In genomic region chr11:7060828-7061227, GRCh38 we compare ENCODE assay signal across 20 cellular contexts. TPM values are rescaled to one million over a fixed set of nuclear protein-coding genes. Genes with fewer than 3 reads are reported as not detected.
DNase-seq lines count a peak whose midpoint lies in the region; ATAC-seq, FAIRE-seq and TF ChIP-seq lines count a peak whose summit lies in the region.
"Had no signal": no experiment of that assay in that cellular context is flagged by ENCODE, and none has a peak within 500 bp of the region (broad histone marks: within the 10 kb centered on the region; RNA-seq: fewer than 3 reads in every experiment).

No MANE protein-coding gene starts in this region.

- no peak overlapping the region for H3K27ac ChIP-seq in right atrium auricular region
- H3K27ac ChIP-seq in HepG2 (ENCODE audit: extremely low read length, insufficient read depth, low read length) = no peak overlapping the region
- H3K27ac ChIP-seq: A549, RWPE1, testis had no signal

- no peaks in the 10 kb centered on the region for H3K9me3 ChIP-seq in right atrium auricular region
- no peaks in the 10 kb centered on the region for H3K9me3 ChIP-seq in HepG2 (ENCODE audit: low read length)
- H3K9me3 ChIP-seq: A549, testis had no signal

- TF ChIP-seq CTCF in right atrium auricular region (IDR thresholded peaks at IDR 0.05) = no peak
- no peak for TF ChIP-seq CTCF in HepG2 (CRISPR knock-in tag; IDR thresholded peaks at IDR 0.05)

- BruUV-seq in HepG2 (replicated peaks; lab: Mats Ljungman, UMichigan) = no TSS peak

- TF ChIP-seq RAD21 in HepG2 (CRISPR knock-in tag; IDR thresholded peaks at IDR 0.05) = no peak

- H3K36me3 ChIP-seq in right atrium auricular region = no peaks in the 10 kb centered on the region
- H3K36me3 ChIP-seq in HepG2 (replicated peaks in 1 of 2; ENCODE audit: control insufficient read depth in 1 of 2, insufficient read depth in 2 of 2, low read length in 2 of 2) = no peaks in the 10 kb centered on the region

- H3K9ac ChIP-seq in HepG2 (ENCODE audit: insufficient read depth, low read depth, low read length) = no peak overlapping the region

- CTCF ChIA-PET in HepG2 (lab: Yijun Ruan, JAX; ENCODE audit: low intra/inter-chr PET ratio, low total read pairs) = no interaction called here

- no peaks in the 10 kb centered on the region for H3K27me3 ChIP-seq in right atrium auricular region
- 0 out of 5 replicates have a peak, but pooled peaks cover 0 to 6% of the 10 kb centered on the region in 2 experiments for H3K27me3 ChIP-seq in HepG2 (ENCODE audit: control insufficient read depth in 1 of 2, insufficient read depth in 2 of 2, low read length in 2 of 2)
- H3K27me3 ChIP-seq: testis had no signal

- peak; percentile 37 for ATAC-seq in left ventricle myocardium superior
- ATAC-seq in HG03095 (IDR thresholded peaks at IDR 0.05; ENCODE audit: unreplicated experiment) = no peak
- ATAC-seq in HepG2 = no peak
- ATAC-seq: A549, left colon, T-helper 17 cell had no signal

- intact Hi-C loops in left ventricle myocardium superior (cut with micrococcal nuclease) (no loop called here), HepG2 (cut with micrococcal nuclease; ENCODE audit: unreplicated experiment) (no loop called here)

- TF ChIP-seq POLR2A in HepG2 (IDR thresholded peaks at IDR 0.05; ENCODE audit: insufficient read depth in 1 of 2, low read depth in 2 of 2, low read length in 2 of 2) = no peak

- H3K4me2 ChIP-seq in HepG2 (ENCODE audit: low read depth, low read length) = no peak overlapping the region
- H3K4me2 ChIP-seq: A549 had no signal

- no peaks in the 10 kb centered on the region for H4K20me1 ChIP-seq in HepG2 (ENCODE audit: insufficient read depth, low read length)

- FAIRE-seq in HepG2 (lab: Jason Lieb, UNC) = no peak
- FAIRE-seq: A549, endometrium had no signal

- no peak for DNase-seq in left ventricle myocardium superior
- DNase-seq in right atrium auricular region (ENCODE audit: low spot score) = no peak
- peak; percentile 38 for DNase-seq in astrocyte of the hippocampus (ENCODE audit: low read depth, low spot score)
- peak; percentile 35 for DNase-seq in hepatic stellate cell (ENCODE audit: low spot score)
- DNase-seq in stimulated activated naive CD4-positive, alpha-beta T cell treated with Interleukin-2 at 50 U/mL for 16 hours (lab: John Stamatoyannopoulos, UW) = no peak
- no peak for DNase-seq in SK-N-DZ (ENCODE audit: low spot score)
- DNase-seq in HepG2 (ENCODE audit: low spot score) = no peak
- DNase-seq: activated CD4-positive, CD25-positive, alpha-beta regulatory T cell treated with anti-CD3 and anti-CD28 coated beads, Interleukin-2, amount 50 U/mL, for 72 hours; activated naive CD4-positive, alpha-beta T cell; COR-L47; left colon; MV-4-11; NCI-H2107; posterior cingulate gyrus; T-helper 17 cell; testis had no signal

- POLR2A ChIA-PET in HepG2 (lab: Yijun Ruan, JAX) = no interaction called here

- 0% methylated on average over 2 of the region's 2 CpGs for WGBS in HepG2 (ENCODE audit: low lambda C conversion rate)

- H3K4me3 ChIP-seq in right atrium auricular region (no peak overlapping the region), HepG2 (replicated peaks in 1 of 3; ENCODE audit: insufficient read depth in 1 of 3, low read depth in 2 of 3, low read length in 3 of 3) (no peak overlapping the region)
- H3K4me3 ChIP-seq: A549, testis had no signal

- in situ Hi-C loops in HepG2 (cut with HindIII; ENCODE audit: extremely low pct_ligation_motif_present, low pct_unique_long_range_greater_than_20kb) = no loop called here

- no peak overlapping the region for H2AFZ ChIP-seq in HepG2 (ENCODE audit: low read length)

- H3K79me2 ChIP-seq in HepG2 (ENCODE audit: insufficient read depth, low read length) = no peaks in the 10 kb centered on the region

- H3K4me1 ChIP-seq in right atrium auricular region (peaks cover 0 to 7% of the 10 kb centered on the region in 2 donors), HepG2 (ENCODE audit: insufficient read depth, low read length) (no peaks in the 10 kb centered on the region)
- H3K4me1 ChIP-seq: A549, testis had no signal

- TF ChIP-seq EP300 in HepG2 (IDR thresholded peaks at IDR 0.05; ENCODE audit: low read depth in 2 of 2, low read length in 2 of 2) (no peak), HepG2 (CRISPR knock-in tag; IDR thresholded peaks at IDR 0.05; ENCODE audit: borderline replicate concordance) (no peak)

RNA-seq across cellular contexts. Expression of gene RBMXL2, which starts 28.0 kb away (rescaled TPM):
- not detected for total RNA-seq in left ventricle myocardium superior
- not detected for total RNA-seq in right atrium auricular region
- not detected in 2 replicates for polyA plus RNA-seq in SK-N-DZ (2014; cell fraction: cytosol; rRNA removed)
- polyA plus RNA-seq in SK-N-DZ (2014; cell fraction: nucleus; rRNA removed) = not detected in 2 replicates
- total RNA-seq in HepG2 (2016; rRNA removed; fragmentation: Illumina TruSeq; extraction: Trizol) = not detected in 2 replicates
- not detected in 2 replicates for total RNA-seq in HepG2 (2016; cell fraction: cytosol; rRNA removed; fragmentation: Illumina TruSeq; extraction: Trizol; ENCODE audit: low read depth)
- not detected in 2 replicates for total RNA-seq in HepG2 (2016; cell fraction: insoluble cytoplasmic fraction; rRNA removed; fragmentation: Illumina TruSeq; extraction: Trizol)
- not detected in 2 replicates for total RNA-seq in HepG2 (2016; cell fraction: membrane; rRNA removed; fragmentation: Illumina TruSeq; extraction: Trizol)
- total RNA-seq in HepG2 (2016; cell fraction: nucleus; rRNA removed; fragmentation: Illumina TruSeq; extraction: Trizol) = not detected in 2 replicates
- not detected in 2 replicates for polyA plus RNA-seq in HepG2 (2011; rRNA removed)
- not detected in 2 replicates for polyA plus RNA-seq in HepG2 (2011; cell fraction: cytosol; rRNA removed)
- polyA plus RNA-seq in HepG2 (2011; cell fraction: nucleus; rRNA removed) = not detected in 2 replicates
- polyA plus RNA-seq in HepG2 (2012) = not detected in 2 replicates
- not detected in 2 replicates for polyA plus RNA-seq in HepG2 (2016; cell fraction: cytosol; fragmentation: Illumina TruSeq; extraction: Trizol; ENCODE audit: low read depth)
- not detected in 2 replicates for polyA plus RNA-seq in HepG2 (2016; cell fraction: insoluble cytoplasmic fraction; fragmentation: Illumina TruSeq; extraction: Trizol; ENCODE audit: low read depth)
- not detected in 2 replicates for polyA plus RNA-seq in HepG2 (2016; cell fraction: membrane; fragmentation: Illumina TruSeq; extraction: Trizol; ENCODE audit: low read depth)
- not detected in 2 replicates for polyA plus RNA-seq in HepG2 (2016; cell fraction: nucleus; fragmentation: Illumina TruSeq; extraction: Trizol; ENCODE audit: insufficient read depth, low read depth)
- polyA minus RNA-seq in HepG2 (2011; rRNA and poly(A)+ RNA removed; ENCODE audit: low replicate concordance) = not detected in 2 replicates
- not detected in 2 replicates for polyA minus RNA-seq in HepG2 (2011; cell fraction: cytosol; rRNA and poly(A)+ RNA removed)
- polyA minus RNA-seq in HepG2 (2011; cell fraction: nucleus; rRNA and poly(A)+ RNA removed) = not detected in 2 replicates
- total RNA-seq: left colon, T-helper 17 cell had no signal
- polyA plus RNA-seq: A549 had no signal

RNA-seq across cellular contexts. Expression of gene NLRP14, which starts 40.5 kb away (rescaled TPM):
- not detected for total RNA-seq in left ventricle myocardium superior
- total RNA-seq in right atrium auricular region = not detected
- not detected in 2 replicates for polyA plus RNA-seq in SK-N-DZ (2014; cell fraction: cytosol; rRNA removed)
- polyA plus RNA-seq in SK-N-DZ (2014; cell fraction: nucleus; rRNA removed) = 0.04 TPM in 1 of 2 replicates, not detected in the other
- not detected in 2 replicates for total RNA-seq in HepG2 (2016; rRNA removed; fragmentation: Illumina TruSeq; extraction: Trizol)
- not detected in 2 replicates for total RNA-seq in HepG2 (2016; cell fraction: cytosol; rRNA removed; fragmentation: Illumina TruSeq; extraction: Trizol; ENCODE audit: low read depth)
- not detected in 2 replicates for total RNA-seq in HepG2 (2016; cell fraction: insoluble cytoplasmic fraction; rRNA removed; fragmentation: Illumina TruSeq; extraction: Trizol)
- not detected in 2 replicates for total RNA-seq in HepG2 (2016; cell fraction: membrane; rRNA removed; fragmentation: Illumina TruSeq; extraction: Trizol)
- total RNA-seq in HepG2 (2016; cell fraction: nucleus; rRNA removed; fragmentation: Illumina TruSeq; extraction: Trizol) = not detected in 2 replicates
- polyA plus RNA-seq in HepG2 (2011; rRNA removed) = not detected in 2 replicates
- polyA plus RNA-seq in HepG2 (2011; cell fraction: cytosol; rRNA removed) = not detected in 2 replicates
- not detected in 2 replicates for polyA plus RNA-seq in HepG2 (2011; cell fraction: nucleus; rRNA removed)
- polyA plus RNA-seq in HepG2 (2012) = not detected in 2 replicates
- not detected in 2 replicates for polyA plus RNA-seq in HepG2 (2016; cell fraction: cytosol; fragmentation: Illumina TruSeq; extraction: Trizol; ENCODE audit: low read depth)
- polyA plus RNA-seq in HepG2 (2016; cell fraction: insoluble cytoplasmic fraction; fragmentation: Illumina TruSeq; extraction: Trizol; ENCODE audit: low read depth) = not detected in 2 replicates
- not detected in 2 replicates for polyA plus RNA-seq in HepG2 (2016; cell fraction: membrane; fragmentation: Illumina TruSeq; extraction: Trizol; ENCODE audit: low read depth)
- polyA plus RNA-seq in HepG2 (2016; cell fraction: nucleus; fragmentation: Illumina TruSeq; extraction: Trizol; ENCODE audit: insufficient read depth, low read depth) = not detected in 2 replicates
- polyA minus RNA-seq in HepG2 (2011; rRNA and poly(A)+ RNA removed; ENCODE audit: low replicate concordance) = not detected in 2 replicates
- polyA minus RNA-seq in HepG2 (2011; cell fraction: cytosol; rRNA and poly(A)+ RNA removed) = not detected in 2 replicates
- polyA minus RNA-seq in HepG2 (2011; cell fraction: nucleus; rRNA and poly(A)+ RNA removed) = not detected in 2 replicates
- total RNA-seq: T-helper 17 cell had no signal

RNA-seq across cellular contexts. Expression of gene ZNF214, which starts 40.7 kb away (rescaled TPM):
- total RNA-seq in left ventricle myocardium superior (0.84 TPM), right atrium auricular region (1 to 10 TPM in 1 of 2 donors, under 1 TPM in 1; 0.74 to 1.3 TPM), HepG2 (2016; rRNA removed; fragmentation: Illumina TruSeq; extraction: Trizol) (1.9 and 2.6 TPM in 2 replicates)
- polyA plus RNA-seq in SK-N-DZ (2014; cell fraction: cytosol; rRNA removed) = 0.65 and 0.97 TPM in 2 replicates
- polyA plus RNA-seq in SK-N-DZ (2014; cell fraction: nucleus; rRNA removed) = 1.1 and 2.4 TPM in 2 replicates
- total RNA-seq in HepG2 (2016; cell fraction: cytosol; rRNA removed; fragmentation: Illumina TruSeq; extraction: Trizol; ENCODE audit: low read depth) = 0.30 and 1.1 TPM in 2 replicates
- 2.1 and 2.9 TPM in 2 replicates for total RNA-seq in HepG2 (2016; cell fraction: insoluble cytoplasmic fraction; rRNA removed; fragmentation: Illumina TruSeq; extraction: Trizol)
- total RNA-seq in HepG2 (2016; cell fraction: membrane; rRNA removed; fragmentation: Illumina TruSeq; extraction: Trizol) = 1.2 and 1.4 TPM in 2 replicates
- 2.7 TPM in 2 replicates for total RNA-seq in HepG2 (2016; cell fraction: nucleus; rRNA removed; fragmentation: Illumina TruSeq; extraction: Trizol)
- 0.28 and 0.42 TPM in 2 replicates for polyA plus RNA-seq in HepG2 (2011; rRNA removed)
- 0.25 and 0.29 TPM in 2 replicates for polyA plus RNA-seq in HepG2 (2011; cell fraction: cytosol; rRNA removed)
- polyA plus RNA-seq in HepG2 (2011; cell fraction: nucleus; rRNA removed) = 0.43 TPM in 1 of 2 replicates, not detected in the other
- polyA plus RNA-seq in HepG2 (2012) = 0.17 and 0.24 TPM in 2 replicates
- polyA plus RNA-seq in HepG2 (2016; cell fraction: cytosol; fragmentation: Illumina TruSeq; extraction: Trizol; ENCODE audit: low read depth) = 0.80 and 1.1 TPM in 2 replicates
- 1.1 and 1.2 TPM in 2 replicates for polyA plus RNA-seq in HepG2 (2016; cell fraction: insoluble cytoplasmic fraction; fragmentation: Illumina TruSeq; extraction: Trizol; ENCODE audit: low read depth)
- polyA plus RNA-seq in HepG2 (2016; cell fraction: membrane; fragmentation: Illumina TruSeq; extraction: Trizol; ENCODE audit: low read depth) = 0.47 and 0.81 TPM in 2 replicates
- 1.5 and 2.3 TPM in 2 replicates for polyA plus RNA-seq in HepG2 (2016; cell fraction: nucleus; fragmentation: Illumina TruSeq; extraction: Trizol; ENCODE audit: insufficient read depth, low read depth)
- 1.1 TPM in 1 of 2 replicates, not detected in the other for polyA minus RNA-seq in HepG2 (2011; rRNA and poly(A)+ RNA removed; ENCODE audit: low replicate concordance)
- 0.35 and 0.40 TPM in 2 replicates for polyA minus RNA-seq in HepG2 (2011; cell fraction: cytosol; rRNA and poly(A)+ RNA removed)
- 3.9 and 5.7 TPM in 2 replicates for polyA minus RNA-seq in HepG2 (2011; cell fraction: nucleus; rRNA and poly(A)+ RNA removed)
- total RNA-seq: T-helper 17 cell had no signal

Comparison
In these comparisons a context has a peak if more than half of its experiments do, and no peak if none do; other contexts are left out.
1. DNase-seq: peak in astrocyte of the hippocampus (single experiment) and hepatic stellate cell (single experiment); none in left ventricle myocardium superior (single experiment), right atrium auricular region (single experiment), stimulated activated naive CD4-positive, alpha-beta T cell treated with Interleukin-2 at 50 U/mL for 16 hours (single experiment), SK-N-DZ (single experiment) and HepG2 (single experiment).